1 cellular context compared by ENCODE assay signal in the genomic region with DNA sequence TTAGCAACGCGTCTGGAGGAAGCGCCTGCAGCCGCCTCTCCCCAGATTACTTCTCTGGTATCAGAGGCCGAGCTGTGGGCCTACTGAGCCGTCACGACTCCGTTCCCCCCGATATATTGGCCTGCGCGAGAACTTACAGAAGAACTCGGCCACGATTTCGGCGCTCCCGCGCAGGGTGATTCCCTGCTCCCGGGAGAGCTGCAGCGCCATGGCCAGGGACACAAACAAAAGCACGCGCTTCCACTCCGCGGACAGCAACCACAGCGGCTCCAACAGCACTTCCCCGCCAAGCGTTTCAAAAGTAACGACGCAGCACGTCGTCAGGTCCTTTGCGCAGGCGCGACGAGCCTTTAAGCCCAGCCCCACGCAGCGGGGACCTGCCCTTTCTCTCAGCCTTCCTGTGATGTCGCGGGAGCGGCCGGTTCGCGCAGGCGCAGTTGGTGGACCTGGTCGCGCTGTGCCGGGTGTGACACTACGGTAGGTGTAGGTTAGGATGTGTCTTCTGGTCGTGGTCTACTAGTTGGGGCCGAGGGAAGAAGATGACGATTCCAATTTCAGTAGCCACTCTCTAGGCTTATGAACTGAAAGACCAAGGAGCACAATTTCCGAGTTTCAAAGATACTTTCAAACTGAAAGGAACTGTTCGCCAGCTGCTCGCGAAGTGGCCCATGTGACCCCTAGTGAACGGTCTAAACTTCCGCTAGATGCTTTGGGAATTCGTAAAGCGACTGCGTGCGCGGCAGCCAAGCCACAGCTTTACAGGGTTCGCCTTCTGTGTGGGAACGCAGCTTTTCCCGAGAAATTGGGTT.
TF ChIP-seq lines count a peak whose summit lies in the region.

A gene (minus strand): TSS at position 324 of the 809 bp plus-strand sequence. CDS start 114 bp downstream, at position 210.

TF ChIP-seq in K562, 482 proteins besides CTCF, POLR2A, EP300 and RAD21 (continued from another document and continues in another):
- TF ChIP-seq, protein P1, sequence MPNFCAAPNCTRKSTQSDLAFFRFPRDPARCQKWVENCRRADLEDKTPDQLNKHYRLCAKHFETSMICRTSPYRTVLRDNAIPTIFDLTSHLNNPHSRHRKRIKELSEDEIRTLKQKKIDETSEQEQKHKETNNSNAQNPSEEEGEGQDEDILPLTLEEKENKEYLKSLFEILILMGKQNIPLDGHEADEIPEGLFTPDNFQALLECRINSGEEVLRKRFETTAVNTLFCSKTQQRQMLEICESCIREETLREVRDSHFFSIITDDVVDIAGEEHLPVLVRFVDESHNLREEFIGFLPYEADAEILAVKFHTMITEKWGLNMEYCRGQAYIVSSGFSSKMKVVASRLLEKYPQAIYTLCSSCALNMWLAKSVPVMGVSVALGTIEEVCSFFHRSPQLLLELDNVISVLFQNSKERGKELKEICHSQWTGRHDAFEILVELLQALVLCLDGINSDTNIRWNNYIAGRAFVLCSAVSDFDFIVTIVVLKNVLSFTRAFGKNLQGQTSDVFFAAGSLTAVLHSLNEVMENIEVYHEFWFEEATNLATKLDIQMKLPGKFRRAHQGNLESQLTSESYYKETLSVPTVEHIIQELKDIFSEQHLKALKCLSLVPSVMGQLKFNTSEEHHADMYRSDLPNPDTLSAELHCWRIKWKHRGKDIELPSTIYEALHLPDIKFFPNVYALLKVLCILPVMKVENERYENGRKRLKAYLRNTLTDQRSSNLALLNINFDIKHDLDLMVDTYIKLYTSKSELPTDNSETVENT (CRISPR knock-in tag; IDR thresholded peaks at IDR 0.05), result peak; percentile 68; the same call in 1 of the 2 replicates
- TF ChIP-seq STAT5B (CRISPR knock-in tag; IDR thresholded peaks at IDR 0.05), result no peak
- TF ChIP-seq NR4A1 (CRISPR knock-in tag; IDR thresholded peaks at IDR 0.05), result no peak
- no peak for TF ChIP-seq NR4A1 (tag; IDR thresholded peaks at IDR 0.05)
- 0 out of 2 replicates have a peak, but pooled peaks have one; percentile 7 for TF ChIP-seq SMAD4 (CRISPR knock-in tag; conservative IDR thresholded peaks at IDR 0.05)
- TF ChIP-seq RFX7 (CRISPR knock-in tag; IDR thresholded peaks at IDR 0.05), result no peak
- TF ChIP-seq MAFG (tag; conservative IDR thresholded peaks at IDR 0.05), result no peak
- no peak for TF ChIP-seq KHSRP (IDR thresholded peaks at IDR 0.05)
- TF ChIP-seq, protein P2, sequence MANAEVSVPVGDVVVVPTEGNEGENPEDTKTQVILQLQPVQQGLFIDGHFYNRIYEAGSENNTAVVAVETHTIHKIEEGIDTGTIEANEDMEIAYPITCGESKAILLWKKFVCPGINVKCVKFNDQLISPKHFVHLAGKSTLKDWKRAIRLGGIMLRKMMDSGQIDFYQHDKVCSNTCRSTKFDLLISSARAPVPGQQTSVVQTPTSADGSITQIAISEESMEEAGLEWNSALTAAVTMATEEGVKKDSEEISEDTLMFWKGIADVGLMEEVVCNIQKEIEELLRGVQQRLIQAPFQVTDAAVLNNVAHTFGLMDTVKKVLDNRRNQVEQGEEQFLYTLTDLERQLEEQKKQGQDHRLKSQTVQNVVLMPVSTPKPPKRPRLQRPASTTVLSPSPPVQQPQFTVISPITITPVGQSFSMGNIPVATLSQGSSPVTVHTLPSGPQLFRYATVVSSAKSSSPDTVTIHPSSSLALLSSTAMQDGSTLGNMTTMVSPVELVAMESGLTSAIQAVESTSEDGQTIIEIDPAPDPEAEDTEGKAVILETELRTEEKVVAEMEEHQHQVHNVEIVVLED (CRISPR knock-in tag; IDR thresholded peaks at IDR 0.05), result peak; percentile 92
- no peak for TF ChIP-seq PRMT5 (CRISPR knock-in tag; IDR thresholded peaks at IDR 0.05)
- TF ChIP-seq, protein P3, sequence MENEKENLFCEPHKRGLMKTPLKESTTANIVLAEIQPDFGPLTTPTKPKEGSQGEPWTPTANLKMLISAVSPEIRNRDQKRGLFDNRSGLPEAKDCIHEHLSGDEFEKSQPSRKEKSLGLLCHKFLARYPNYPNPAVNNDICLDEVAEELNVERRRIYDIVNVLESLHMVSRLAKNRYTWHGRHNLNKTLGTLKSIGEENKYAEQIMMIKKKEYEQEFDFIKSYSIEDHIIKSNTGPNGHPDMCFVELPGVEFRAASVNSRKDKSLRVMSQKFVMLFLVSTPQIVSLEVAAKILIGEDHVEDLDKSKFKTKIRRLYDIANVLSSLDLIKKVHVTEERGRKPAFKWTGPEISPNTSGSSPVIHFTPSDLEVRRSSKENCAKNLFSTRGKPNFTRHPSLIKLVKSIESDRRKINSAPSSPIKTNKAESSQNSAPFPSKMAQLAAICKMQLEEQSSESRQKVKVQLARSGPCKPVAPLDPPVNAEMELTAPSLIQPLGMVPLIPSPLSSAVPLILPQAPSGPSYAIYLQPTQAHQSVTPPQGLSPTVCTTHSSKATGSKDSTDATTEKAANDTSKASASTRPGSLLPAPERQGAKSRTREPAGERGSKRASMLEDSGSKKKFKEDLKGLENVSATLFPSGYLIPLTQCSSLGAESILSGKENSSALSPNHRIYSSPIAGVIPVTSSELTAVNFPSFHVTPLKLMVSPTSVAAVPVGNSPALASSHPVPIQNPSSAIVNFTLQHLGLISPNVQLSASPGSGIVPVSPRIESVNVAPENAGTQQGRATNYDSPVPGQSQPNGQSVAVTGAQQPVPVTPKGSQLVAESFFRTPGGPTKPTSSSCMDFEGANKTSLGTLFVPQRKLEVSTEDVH (IDR thresholded peaks at IDR 0.05; ENCODE audit: low read depth, partially characterized antibody), result no peak
- TF ChIP-seq TEAD1 (CRISPR knock-in tag; IDR thresholded peaks at IDR 0.05), result peak in 1 of 2 experiments; percentile 5; a peak in 1 of 4 replicates
- peak; percentile 29; the same call in 1 of the 2 replicates for TF ChIP-seq ZNF24 (IDR thresholded peaks at IDR 0.05)
- no peak for TF ChIP-seq ZKSCAN3 (CRISPR knock-in tag; IDR thresholded peaks at IDR 0.05)
- 0 out of 2 replicates have a peak, but pooled peaks have one; percentile 25 for TF ChIP-seq NR3C1 (CRISPR knock-in tag; IDR thresholded peaks at IDR 0.05)
- TF ChIP-seq ZZZ3 (IDR thresholded peaks at IDR 0.05), result 0 out of 2 replicates have a peak, but pooled peaks have one; percentile 65
- TF ChIP-seq, protein P4, sequence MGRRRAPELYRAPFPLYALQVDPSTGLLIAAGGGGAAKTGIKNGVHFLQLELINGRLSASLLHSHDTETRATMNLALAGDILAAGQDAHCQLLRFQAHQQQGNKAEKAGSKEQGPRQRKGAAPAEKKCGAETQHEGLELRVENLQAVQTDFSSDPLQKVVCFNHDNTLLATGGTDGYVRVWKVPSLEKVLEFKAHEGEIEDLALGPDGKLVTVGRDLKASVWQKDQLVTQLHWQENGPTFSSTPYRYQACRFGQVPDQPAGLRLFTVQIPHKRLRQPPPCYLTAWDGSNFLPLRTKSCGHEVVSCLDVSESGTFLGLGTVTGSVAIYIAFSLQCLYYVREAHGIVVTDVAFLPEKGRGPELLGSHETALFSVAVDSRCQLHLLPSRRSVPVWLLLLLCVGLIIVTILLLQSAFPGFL (CRISPR knock-in tag; IDR thresholded peaks at IDR 0.05), result no peak
- TF ChIP-seq NR2C1 (IDR thresholded peaks at IDR 0.05), result peak; percentile 30; the same call in 1 of the 2 replicates
- no peak for TF ChIP-seq NR2C1 (tag; IDR thresholded peaks at IDR 0.05)
- TF ChIP-seq NCOA6 (IDR thresholded peaks at IDR 0.05), result no peak
- TF ChIP-seq ZC3H8 (IDR thresholded peaks at IDR 0.05), result no peak
- TF ChIP-seq, protein P5, sequence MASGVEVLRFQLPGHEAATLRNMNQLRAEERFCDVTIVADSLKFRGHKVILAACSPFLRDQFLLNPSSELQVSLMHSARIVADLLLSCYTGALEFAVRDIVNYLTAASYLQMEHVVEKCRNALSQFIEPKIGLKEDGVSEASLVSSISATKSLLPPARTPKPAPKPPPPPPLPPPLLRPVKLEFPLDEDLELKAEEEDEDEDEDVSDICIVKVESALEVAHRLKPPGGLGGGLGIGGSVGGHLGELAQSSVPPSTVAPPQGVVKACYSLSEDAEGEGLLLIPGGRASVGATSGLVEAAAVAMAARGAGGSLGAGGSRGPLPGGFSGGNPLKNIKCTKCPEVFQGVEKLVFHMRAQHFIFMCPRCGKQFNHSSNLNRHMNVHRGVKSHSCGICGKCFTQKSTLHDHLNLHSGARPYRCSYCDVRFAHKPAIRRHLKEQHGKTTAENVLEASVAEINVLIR (CRISPR knock-in tag; IDR thresholded peaks at IDR 0.05), result no peak; the same call in 1 of the 2 replicates
- TF ChIP-seq KLF1 (tag; IDR thresholded peaks at IDR 0.05), result no peak
- TF ChIP-seq NFATC3 (IDR thresholded peaks at IDR 0.05), result no peak
- peak; percentile 16; the same call in 1 of the 2 replicates for TF ChIP-seq RNF2 (IDR thresholded peaks at IDR 0.05)
- TF ChIP-seq RHOXF2B (CRISPR knock-in tag; conservative IDR thresholded peaks at IDR 0.05), result no peak
- peak; percentile 57 for TF ChIP-seq TRIM28 (IDR thresholded peaks at IDR 0.05)
- TF ChIP-seq, protein P6, sequence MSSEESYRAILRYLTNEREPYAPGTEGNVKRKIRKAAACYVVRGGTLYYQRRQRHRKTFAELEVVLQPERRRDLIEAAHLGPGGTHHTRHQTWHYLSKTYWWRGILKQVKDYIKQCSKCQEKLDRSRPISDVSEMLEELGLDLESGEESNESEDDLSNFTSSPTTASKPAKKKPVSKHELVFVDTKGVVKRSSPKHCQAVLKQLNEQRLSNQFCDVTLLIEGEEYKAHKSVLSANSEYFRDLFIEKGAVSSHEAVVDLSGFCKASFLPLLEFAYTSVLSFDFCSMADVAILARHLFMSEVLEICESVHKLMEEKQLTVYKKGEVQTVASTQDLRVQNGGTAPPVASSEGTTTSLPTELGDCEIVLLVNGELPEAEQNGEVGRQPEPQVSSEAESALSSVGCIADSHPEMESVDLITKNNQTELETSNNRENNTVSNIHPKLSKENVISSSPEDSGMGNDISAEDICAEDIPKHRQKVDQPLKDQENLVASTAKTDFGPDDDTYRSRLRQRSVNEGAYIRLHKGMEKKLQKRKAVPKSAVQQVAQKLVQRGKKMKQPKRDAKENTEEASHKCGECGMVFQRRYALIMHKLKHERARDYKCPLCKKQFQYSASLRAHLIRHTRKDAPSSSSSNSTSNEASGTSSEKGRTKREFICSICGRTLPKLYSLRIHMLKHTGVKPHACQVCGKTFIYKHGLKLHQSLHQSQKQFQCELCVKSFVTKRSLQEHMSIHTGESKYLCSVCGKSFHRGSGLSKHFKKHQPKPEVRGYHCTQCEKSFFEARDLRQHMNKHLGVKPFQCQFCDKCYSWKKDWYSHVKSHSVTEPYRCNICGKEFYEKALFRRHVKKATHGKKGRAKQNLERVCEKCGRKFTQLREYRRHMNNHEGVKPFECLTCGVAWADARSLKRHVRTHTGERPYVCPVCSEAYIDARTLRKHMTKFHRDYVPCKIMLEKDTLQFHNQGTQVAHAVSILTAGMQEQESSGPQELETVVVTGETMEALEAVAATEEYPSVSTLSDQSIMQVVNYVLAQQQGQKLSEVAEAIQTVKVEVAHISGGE (CRISPR knock-in tag; IDR thresholded peaks at IDR 0.05), result peak in 1 of 3 experiments; percentile 63; a peak in 2 of 6 replicates
- TF ChIP-seq ZNF143 (CRISPR knock-in tag; IDR thresholded peaks at IDR 0.05), result no peak
- peak; percentile 35 for TF ChIP-seq DACH1 (IDR thresholded peaks at IDR 0.05; ENCODE audit: partially characterized antibody)
- TF ChIP-seq SNIP1 (IDR thresholded peaks at IDR 0.05; ENCODE audit: low read depth), result no peak
- peak; percentile 57; the same call in 1 of the 2 replicates for TF ChIP-seq CBX1 (IDR thresholded peaks at IDR 0.05; ENCODE audit: low read depth)
- TF ChIP-seq SMAD3 (CRISPR knock-in tag; conservative IDR thresholded peaks at IDR 0.05), result 0 out of 2 replicates have a peak, but pooled peaks have one; percentile 20
- peak; percentile 15; the same call in 1 of the 2 replicates for TF ChIP-seq ETV5 (CRISPR knock-in tag; IDR thresholded peaks at IDR 0.05; ENCODE audit: low read depth)
- TF ChIP-seq TCF3 (CRISPR knock-in tag; IDR thresholded peaks at IDR 0.05), result 0 out of 2 replicates have a peak, but pooled peaks have one; percentile 6
- TF ChIP-seq HLTF (IDR thresholded peaks at IDR 0.05), result peak; percentile 55; the same call in 1 of the 2 replicates
- TF ChIP-seq SNRNP70 (optimal IDR thresholded peaks at IDR 0.05; ENCODE audit: low read depth, low read length), result no peak
- no peak for TF ChIP-seq PTBP1 (IDR thresholded peaks at IDR 0.05; ENCODE audit: low read depth, low read length)
- TF ChIP-seq, protein P7, sequence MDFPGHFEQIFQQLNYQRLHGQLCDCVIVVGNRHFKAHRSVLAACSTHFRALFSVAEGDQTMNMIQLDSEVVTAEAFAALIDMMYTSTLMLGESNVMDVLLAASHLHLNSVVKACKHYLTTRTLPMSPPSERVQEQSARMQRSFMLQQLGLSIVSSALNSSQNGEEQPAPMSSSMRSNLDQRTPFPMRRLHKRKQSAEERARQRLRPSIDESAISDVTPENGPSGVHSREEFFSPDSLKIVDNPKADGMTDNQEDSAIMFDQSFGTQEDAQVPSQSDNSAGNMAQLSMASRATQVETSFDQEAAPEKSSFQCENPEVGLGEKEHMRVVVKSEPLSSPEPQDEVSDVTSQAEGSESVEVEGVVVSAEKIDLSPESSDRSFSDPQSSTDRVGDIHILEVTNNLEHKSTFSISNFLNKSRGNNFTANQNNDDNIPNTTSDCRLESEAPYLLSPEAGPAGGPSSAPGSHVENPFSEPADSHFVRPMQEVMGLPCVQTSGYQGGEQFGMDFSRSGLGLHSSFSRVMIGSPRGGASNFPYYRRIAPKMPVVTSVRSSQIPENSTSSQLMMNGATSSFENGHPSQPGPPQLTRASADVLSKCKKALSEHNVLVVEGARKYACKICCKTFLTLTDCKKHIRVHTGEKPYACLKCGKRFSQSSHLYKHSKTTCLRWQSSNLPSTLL (IDR thresholded peaks at IDR 0.05), result no peak
- TF ChIP-seq SIN3A (IDR thresholded peaks at IDR 0.05; ENCODE audit: borderline replicate concordance in 2 of 2, control insufficient read depth in 1 of 2, low read depth in 2 of 2, low read length in 2 of 2), result peak in 1 of 2 experiments; percentile 93; a peak in 3 of 4 replicates
- no peak for TF ChIP-seq ARHGAP35 (IDR thresholded peaks at IDR 0.05; ENCODE audit: partially characterized antibody)
- TF ChIP-seq POLR2AphosphoS5 (IDR thresholded peaks at IDR 0.05; ENCODE audit: control insufficient read depth, insufficient read depth, low read depth, low read length), result peak; percentile 94
- no peak for TF ChIP-seq CEBPB (tag; IDR thresholded peaks at IDR 0.05)
- TF ChIP-seq, protein P8, sequence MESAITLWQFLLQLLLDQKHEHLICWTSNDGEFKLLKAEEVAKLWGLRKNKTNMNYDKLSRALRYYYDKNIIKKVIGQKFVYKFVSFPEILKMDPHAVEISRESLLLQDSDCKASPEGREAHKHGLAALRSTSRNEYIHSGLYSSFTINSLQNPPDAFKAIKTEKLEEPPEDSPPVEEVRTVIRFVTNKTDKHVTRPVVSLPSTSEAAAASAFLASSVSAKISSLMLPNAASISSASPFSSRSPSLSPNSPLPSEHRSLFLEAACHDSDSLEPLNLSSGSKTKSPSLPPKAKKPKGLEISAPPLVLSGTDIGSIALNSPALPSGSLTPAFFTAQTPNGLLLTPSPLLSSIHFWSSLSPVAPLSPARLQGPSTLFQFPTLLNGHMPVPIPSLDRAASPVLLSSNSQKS (CRISPR knock-in tag; IDR thresholded peaks at IDR 0.05), result no peak
- no peak for TF ChIP-seq MCM3 (IDR thresholded peaks at IDR 0.05)
- TF ChIP-seq ETV1 (tag; conservative IDR thresholded peaks at IDR 0.05; ENCODE audit: low read depth), result no peak; the same call in 1 of the 2 replicates
- peak; percentile 97 for TF ChIP-seq RBFOX2 (IDR thresholded peaks at IDR 0.05; ENCODE audit: low read depth, low read length)
- TF ChIP-seq RCOR1 (IDR thresholded peaks at IDR 0.05; ENCODE audit: borderline replicate concordance in 1 of 2, low read depth in 2 of 2, low read length in 2 of 2), result no peak
